ENCODE assay signal across 8 cellular contexts in genomic region chr4:121823505-121824170, GRCh38. TPM values are rescaled to one million over a fixed set of nuclear protein-coding genes. Genes with fewer than 3 reads are reported as not detected.
DNase-seq lines count a peak whose midpoint lies in the region; ATAC-seq and TF ChIP-seq lines count a peak whose summit lies in the region.

Gene CCNA2 (minus strand): TSS chr4:121823883. CDS start chr4:121823628, 255 bp downstream.

- peaks cover 28% of the 10 kb centered on the region for H3K36me3 Mint-ChIP-seq in activated naive CD8-positive, alpha-beta T cell treated with anti-CD3 and anti-CD28 coated beads, Interleukin-2, amount 10 ng/mL, durations not matched to agents 7 days and 5 days

- ATAC-seq in HG02678 (IDR thresholded peaks at IDR 0.05; ENCODE audit: unreplicated experiment) = peak; percentile 95
- peak; percentile 93 for ATAC-seq in activated naive CD8-positive, alpha-beta T cell treated with anti-CD3 and anti-CD28 coated beads, Interleukin-2, amount 10 ng/mL, durations not matched to agents 7 days and 5 days (ENCODE audit: low read depth)
- ATAC-seq in Right ventricle myocardium inferior = peak; percentile 100

- peaks cover 39% of the 10 kb centered on the region for H3K79me2 ChIP-seq in SU-DHL-6 (ENCODE audit: insufficient read depth, low read length)

- no peak for TF ChIP-seq CTCF in SU-DHL-6 (IDR thresholded peaks at IDR 0.05; ENCODE audit: insufficient read depth, low read length, poor library complexity, severe bottlenecking)
- TF ChIP-seq CTCF in ovary (IDR thresholded peaks at IDR 0.05) = no peak
- no peak for TF ChIP-seq CTCF in tibial artery (IDR thresholded peaks at IDR 0.05)

- POLR2A ChIA-PET in activated naive CD8-positive, alpha-beta T cell treated with anti-CD3 and anti-CD28 coated beads, Interleukin-2, amount 10 ng/mL, durations not matched to agents 7 days and 5 days (lab: Charles Lee) = interaction anchor here (0.7 to 5.4 kb wide), 5 partner anchors 10 to 909 kb away, joined by 3 to 39 read pairs (median 4); partner anchors contain the start of genes ANXA5, BBS12 and EXOSC9

- no peak for TF ChIP-seq EP300 in ovary (IDR thresholded peaks at IDR 0.05)

- H3K4me3 ChIP-seq in SU-DHL-6 (ENCODE audit: insufficient read depth, low read length, poor library complexity, severe bottlenecking) = peak within 1 kb of the TSS; percentile 93
- H3K4me3 ChIP-seq in ovary = peak within 1 kb of the TSS; percentile 43
- peak within 1 kb of the TSS; percentile 54 to 58 for H3K4me3 ChIP-seq in tibial artery

- H3K36me3 ChIP-seq in SU-DHL-6 (ENCODE audit: low read length) (peaks cover 26% of the 10 kb centered on the region), ovary (no peaks in the 10 kb centered on the region), tibial artery (peaks cover 8 to 23% (median 14%) of the 10 kb centered on the region in 3 donors)

- H3K4me3 Mint-ChIP-seq in activated naive CD8-positive, alpha-beta T cell treated with anti-CD3 and anti-CD28 coated beads, Interleukin-2, amount 10 ng/mL, durations not matched to agents 7 days and 5 days = peak within 1 kb of the TSS; percentile 98

- H3K27me3 ChIP-seq in SU-DHL-6 (ENCODE audit: low read length) = no peaks in the 10 kb centered on the region
- H3K27me3 ChIP-seq in ovary = no peaks in the 10 kb centered on the region
- H3K27me3 ChIP-seq in tibial artery = no peaks in the 10 kb centered on the region

- peak within 1 kb of the TSS; percentile 98 for H3K9ac ChIP-seq in SU-DHL-6 (ENCODE audit: low read length)

- no peaks in the 10 kb centered on the region for H3K27me3 Mint-ChIP-seq in activated naive CD8-positive, alpha-beta T cell treated with anti-CD3 and anti-CD28 coated beads, Interleukin-2, amount 10 ng/mL, durations not matched to agents 7 days and 5 days

- intact Hi-C loops in Right ventricle myocardium inferior (cut with DNase I) = loop anchor here (1.0 to 5.0 kb wide), 2 partner anchors 22 to 126 kb away; partner anchors contain the start of genes ANXA5 and EXOSC9
- intact Hi-C loops in ovary (cut with DNase I) = no loop called here
- intact Hi-C loops in tibial artery (cut with DNase I; ENCODE audit: low total_unique reads) = loop anchor here (5.0 kb wide), 1 partner anchor 49 kb away; the partner anchor contains the start of gene BBS7

- peak within 1 kb of the TSS; percentile 92 for H3K4me2 ChIP-seq in SU-DHL-6 (ENCODE audit: low read depth, low read length, poor library complexity, severe bottlenecking)

- WGBS in ovary, 3 donors = 0% methylated on average over 43 to 63 of the region's 63 CpGs

- H2AFZ ChIP-seq in SU-DHL-6 (ENCODE audit: low read depth, low read length, severe bottlenecking) = peak within 1 kb of the TSS; percentile 13

- H4K20me1 ChIP-seq in SU-DHL-6 (ENCODE audit: low read depth, low read length) = peaks cover 7% of the 10 kb centered on the region

- H3K4me1 ChIP-seq in ovary (ENCODE audit: insufficient read depth) (no peaks in the 10 kb centered on the region), tibial artery (peaks cover 0 to 14% (median 8%) of the 10 kb centered on the region in 4 donors)

- peaks cover 20% of the 10 kb centered on the region for H3F3A ChIP-seq in SU-DHL-6 (ENCODE audit: insufficient read depth)

- H3K9me3 ChIP-seq in SU-DHL-6 (ENCODE audit: insufficient read depth, low read length) = no peaks in the 10 kb centered on the region
- H3K9me3 ChIP-seq in ovary = no peaks in the 10 kb centered on the region
- no peaks in the 10 kb centered on the region for H3K9me3 ChIP-seq in tibial artery

- DNase-seq in NCI-H128 (lab: John Stamatoyannopoulos, UW; ENCODE audit: unreplicated experiment) (peak; percentile 62), Right ventricle myocardium inferior (ENCODE audit: missing footprints) (peak; percentile 98), ovary (peak; percentile 93 to 97 (median 96)), tibial artery (peak; percentile 97 to 98)
- DNase-seq in activated naive CD8-positive, alpha-beta T cell treated with anti-CD3 and anti-CD28 coated beads, Interleukin-2, amount 10 ng/mL, durations not matched to agents 7 days and 5 days = peak; percentile 92

- H3K9me3 Mint-ChIP-seq in activated naive CD8-positive, alpha-beta T cell treated with anti-CD3 and anti-CD28 coated beads, Interleukin-2, amount 10 ng/mL, durations not matched to agents 7 days and 5 days = no peaks in the 10 kb centered on the region

- H3K27ac Mint-ChIP-seq in activated naive CD8-positive, alpha-beta T cell treated with anti-CD3 and anti-CD28 coated beads, Interleukin-2, amount 10 ng/mL, durations not matched to agents 7 days and 5 days = peak within 1 kb of the TSS; percentile 98

- no peaks in the 10 kb centered on the region for H3K9me2 ChIP-seq in SU-DHL-6 (replicated peaks; ENCODE audit: insufficient read depth, low read length)

- TF ChIP-seq POLR2A in GM10847 (IDR thresholded peaks at IDR 0.05; ENCODE audit: extremely low read depth, insufficient read length) = peak; percentile 88
- no peak for TF ChIP-seq POLR2A in ovary (IDR thresholded peaks at IDR 0.05)

- peak within 1 kb of the TSS; percentile 84 for H3K27ac ChIP-seq in SU-DHL-6 (ENCODE audit: low read depth, low read length)
- H3K27ac ChIP-seq in ovary = peak within 1 kb of the TSS in 1 of 2 donors; percentile 63
- H3K27ac ChIP-seq in tibial artery = peak within 1 kb of the TSS; percentile 64 to 76

- H3K4me1 Mint-ChIP-seq in activated naive CD8-positive, alpha-beta T cell treated with anti-CD3 and anti-CD28 coated beads, Interleukin-2, amount 10 ng/mL, durations not matched to agents 7 days and 5 days = peaks cover 19% of the 10 kb centered on the region

RNA-seq across cellular contexts. Expression of gene CCNA2, which starts in this region (rescaled TPM):
- 10 to 100 TPM; 84.8 to 86.4 TPM for total RNA-seq in activated naive CD8-positive, alpha-beta T cell treated with anti-CD3 and anti-CD28 coated beads, Interleukin-2, amount 10 ng/mL, durations not matched to agents 7 days and 5 days
- total RNA-seq in Right ventricle myocardium inferior (1.2 TPM), ovary (1 to 10 TPM in 4 of 7 donors, under 1 TPM in 3; 0.65 to 2.2 (median 1.4) TPM)
- 1 to 10 TPM; 1.2 to 3.3 TPM for polyA plus RNA-seq in ovary

Comparison
In these comparisons a context has a peak if more than half of its experiments do, and no peak if none do; other contexts are left out.
1. RNA of gene CCNA2 (total RNA-seq): 84.8 to 86.4 TPM in activated naive CD8-positive, alpha-beta T cell treated with anti-CD3 and anti-CD28 coated beads, Interleukin-2, amount 10 ng/mL, durations not matched to agents 7 days and 5 days; 0.65 to 2.2 TPM in ovary and 1.2 TPM in Right ventricle myocardium inferior (single experiment); every median in the first group is over 10 times any median in the second.
2. H3K4me3 ChIP-seq: peak in every context shown above with its lines; median percentile 93 in SU-DHL-6; 56 in tibial artery; 43 in ovary.
3. intact Hi-C loops: an anchor here in Right ventricle myocardium inferior (1.0 to 5.0 kb wide) and tibial artery (5.0 kb wide); none called in ovary.
4. Peak in every context shown above with its lines, with median percentiles within 50 percentile points of each other: ATAC-seq and DNase-seq.